Comparison of ENCODE assay signal across 8 cellular contexts in the genomic region with DNA sequence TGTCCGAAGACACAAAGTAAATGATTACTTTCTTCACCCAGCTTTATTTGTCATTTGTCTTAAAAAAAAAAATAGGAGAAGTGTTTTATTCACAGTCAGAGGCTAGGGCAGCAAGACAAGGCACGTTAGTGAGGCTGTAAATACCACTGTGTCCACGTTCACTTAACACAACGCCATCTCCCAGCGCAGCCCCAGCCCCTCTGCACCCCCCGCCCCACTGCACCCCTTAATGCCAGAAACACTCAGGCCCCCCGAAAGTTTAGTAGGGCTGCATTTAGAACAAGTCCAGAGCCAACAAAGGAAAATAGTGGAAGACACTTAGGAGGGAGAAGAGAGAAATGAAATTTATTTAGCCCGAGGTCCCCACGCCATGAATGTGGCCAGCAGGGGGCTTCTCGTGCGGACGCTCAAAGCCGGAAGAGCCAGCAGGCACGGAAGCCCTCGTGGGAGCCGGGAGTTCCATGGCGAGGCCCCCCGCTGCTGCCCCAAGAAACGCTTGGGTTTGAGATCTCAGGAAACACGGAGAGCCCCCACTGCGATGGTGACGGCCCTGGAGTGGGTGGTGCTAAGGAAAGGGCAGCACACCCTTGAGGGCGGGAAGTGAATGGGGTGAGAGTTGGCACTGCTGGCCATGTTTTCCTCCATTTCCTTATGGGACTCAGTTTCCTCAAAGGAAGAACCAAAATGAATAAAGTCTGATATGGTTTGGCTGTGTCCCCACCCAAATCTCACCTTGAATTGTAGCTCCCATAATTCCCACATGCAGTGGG. TPM values are rescaled to one million over a fixed set of nuclear protein-coding genes. Genes with fewer than 3 reads are reported as not detected.
DNase-seq lines count a peak whose midpoint lies in the region; ATAC-seq and TF ChIP-seq lines count a peak whose summit lies in the region.

No MANE protein-coding gene starts in this region.

- peak overlapping the region; percentile 42 for H2BK12ac ChIP-seq in trophoblast cell (ENCODE audit: low read length)

- H3K4me1 Mint-ChIP-seq in CD4-positive, alpha-beta T cell (ENCODE audit: low read depth), result peaks cover 6% of the 10 kb centered on the region
- no peaks in the 10 kb centered on the region for H3K4me1 Mint-ChIP-seq in glutamatergic neuron (ENCODE audit: low read depth, unreplicated experiment)

- no peak overlapping the region for H3K27ac ChIP-seq in CD4-positive, alpha-beta T cell (ENCODE audit: low read depth, low read length)
- H3K27ac ChIP-seq in trophoblast cell (ENCODE audit: low read depth, low read length) (no peak overlapping the region), urinary bladder (ENCODE audit: low read depth) (peak overlapping the region; percentile 79)

- no peaks in the 10 kb centered on the region for H3K79me1 ChIP-seq in trophoblast cell (ENCODE audit: low read length)

- no peak overlapping the region for H2AK5ac ChIP-seq in trophoblast cell (ENCODE audit: low read length)

- POLR2A ChIA-PET in CD4-positive, alpha-beta T cell (lab: Charles Lee), result interaction anchor here (1.8 kb wide), 1 partner anchor 396 kb away, joined by 9 read pairs; no protein-coding TSS in a partner anchor
- POLR2A ChIA-PET in HEK293T (lab: Yijun Ruan, JAX), result interaction anchor here (1.3 to 1.6 kb wide), 2 partner anchors 182 to 396 kb away, joined by 5 to 6 read pairs; no protein-coding TSS in a partner anchor

- peak overlapping the region; percentile 55 for H4K8ac ChIP-seq in trophoblast cell (ENCODE audit: low read depth, low read length)

- H4K12ac ChIP-seq in trophoblast cell (ENCODE audit: low read depth, low read length), result no peak overlapping the region

- ATAC-seq in CD4-positive, alpha-beta T cell (ENCODE audit: poor library complexity), result peak; percentile 56
- ATAC-seq in activated naive CD4-positive, alpha-beta T cell treated with anti-CD3 and anti-CD28 coated beads, Interleukin-2, amount 50 U/mL, for 72 hours, result peak; percentile 49 to 66

- peak; percentile 15 to 46 (median 24) for DNase-seq in CD4-positive, alpha-beta T cell
- DNase-seq in HEK293T (ENCODE audit: extremely low spot score) (peak; percentile 86), RPMI7951 (ENCODE audit: low read depth) (peak; percentile 52), glutamatergic neuron (peak; percentile 72), trophoblast cell (peak; percentile 33 to 75), NCI-H128 (lab: John Stamatoyannopoulos, UW; ENCODE audit: unreplicated experiment) (no peak)
- peak in 1 of 2 donors; percentile 63 for DNase-seq in activated naive CD4-positive, alpha-beta T cell treated with anti-CD3 and anti-CD28 coated beads, Interleukin-2, amount 50 U/mL, for 72 hours (ENCODE audit: low spot score in 2 of 2)

- no CpG with 5 or more reads among the region's 23 CpGs for WGBS in trophoblast cell (ENCODE audit: extremely low coverage, insufficient coverage, insufficient read length)
- 8% methylated on average over 23 of the region's 23 CpGs for WGBS in urinary bladder

- CTCF ChIA-PET in CD4-positive, alpha-beta T cell (lab: Charles Lee), result interaction anchor here (0.6 to 3.7 kb wide), 6 partner anchors 11 to 397 kb away, joined by 3 to 28 read pairs (median 3); no protein-coding TSS in a partner anchor
- CTCF ChIA-PET in HEK293T (lab: Yijun Ruan, JAX), result interaction anchor here (0.5 to 2.3 kb wide), 31 partner anchors 9 to 489 kb away, joined by 3 to 40 read pairs (median 4); no protein-coding TSS in a partner anchor

- no peak overlapping the region for H3K14ac ChIP-seq in trophoblast cell (ENCODE audit: low read length)

- H3K27me3 ChIP-seq in CD4-positive, alpha-beta T cell (ENCODE audit: control insufficient read depth, insufficient read depth, low read length), result peaks cover 11% of the 10 kb centered on the region
- no peaks in the 10 kb centered on the region for H3K27me3 ChIP-seq in trophoblast cell (ENCODE audit: insufficient read depth, low read length)

- no peaks in the 10 kb centered on the region for H3K36me3 Mint-ChIP-seq in CD4-positive, alpha-beta T cell (ENCODE audit: low read depth)
- H3K36me3 Mint-ChIP-seq in activated naive CD4-positive, alpha-beta T cell treated with anti-CD3 and anti-CD28 coated beads, Interleukin-2, amount 50 U/mL, for 72 hours, result peaks cover 0 to 5% of the 10 kb centered on the region in 2 donors
- no peaks in the 10 kb centered on the region for H3K36me3 Mint-ChIP-seq in glutamatergic neuron (ENCODE audit: unreplicated experiment)

- H3K27ac Mint-ChIP-seq in CD4-positive, alpha-beta T cell, result no peak overlapping the region
- peak overlapping the region in 1 of 2 donors; percentile 49 for H3K27ac Mint-ChIP-seq in activated naive CD4-positive, alpha-beta T cell treated with anti-CD3 and anti-CD28 coated beads, Interleukin-2, amount 50 U/mL, for 72 hours
- no peak overlapping the region for H3K27ac Mint-ChIP-seq in glutamatergic neuron (ENCODE audit: unreplicated experiment)

- no peaks in the 10 kb centered on the region for H3K9me3 ChIP-seq in CD4-positive, alpha-beta T cell (ENCODE audit: control insufficient read depth, low read length)
- peaks cover 4% of the 10 kb centered on the region for H3K9me3 ChIP-seq in trophoblast cell (ENCODE audit: insufficient read depth, low read depth, low read length)

- H3K9me3 Mint-ChIP-seq in CD4-positive, alpha-beta T cell, result no peaks in the 10 kb centered on the region
- H3K9me3 Mint-ChIP-seq in activated naive CD4-positive, alpha-beta T cell treated with anti-CD3 and anti-CD28 coated beads, Interleukin-2, amount 50 U/mL, for 72 hours, result peaks cover 0 to 16% of the 10 kb centered on the region in 2 donors
- peaks cover 3% of the 10 kb centered on the region for H3K9me3 Mint-ChIP-seq in glutamatergic neuron (ENCODE audit: unreplicated experiment)

- no peak overlapping the region for H3K4ac ChIP-seq in trophoblast cell (ENCODE audit: low read depth, low read length)

- H3K4me3 ChIP-seq in trophoblast cell (ENCODE audit: low read depth, low read length) (no peak overlapping the region), urinary bladder (ENCODE audit: low read depth, low read length) (peak overlapping the region; percentile 43)

- H3K36me3 ChIP-seq in trophoblast cell (ENCODE audit: control insufficient read depth in 1 of 2, insufficient read depth in 2 of 2, low read length in 2 of 2) (no peaks in the 10 kb centered on the region), urinary bladder (ENCODE audit: insufficient read depth) (no peaks in the 10 kb centered on the region)

- H2AFZ ChIP-seq in trophoblast cell (ENCODE audit: insufficient read depth, low read length, poor library complexity), result peak overlapping the region; percentile 61

- H3K4me1 ChIP-seq in trophoblast cell (ENCODE audit: control insufficient read depth in 1 of 2, insufficient read depth in 2 of 2, low read length in 2 of 2) (peaks cover 0 to 2% of the 10 kb centered on the region in 2 experiments), urinary bladder (ENCODE audit: insufficient read depth) (no peaks in the 10 kb centered on the region)

- peak; percentile 35 for TF ChIP-seq CTCF in CD4-positive, alpha-beta T cell (IDR thresholded peaks at IDR 0.05)
- TF ChIP-seq CTCF in glutamatergic neuron (IDR thresholded peaks at IDR 0.05; ENCODE audit: partially characterized antibody, unreplicated experiment), result peak; percentile 69

- H2BK120ac ChIP-seq in trophoblast cell (ENCODE audit: insufficient read depth, low read length, poor library complexity), result no peak overlapping the region

- H3K9ac ChIP-seq in trophoblast cell (ENCODE audit: low read length), result no peak overlapping the region

- H3K27me3 Mint-ChIP-seq in CD4-positive, alpha-beta T cell, result peaks cover 37% of the 10 kb centered on the region
- H3K27me3 Mint-ChIP-seq in glutamatergic neuron (ENCODE audit: unreplicated experiment), result no peaks in the 10 kb centered on the region

- H3K23ac ChIP-seq in trophoblast cell (ENCODE audit: low read length), result no peak overlapping the region

- no peak overlapping the region for H4K91ac ChIP-seq in trophoblast cell (ENCODE audit: low read depth, low read length)

- H3K79me2 ChIP-seq in trophoblast cell (ENCODE audit: control insufficient read depth, insufficient read depth, low read length, poor library complexity), result no peaks in the 10 kb centered on the region

- no peak overlapping the region for H3K18ac ChIP-seq in trophoblast cell (ENCODE audit: low read length)

- intact Hi-C loops in CD4-positive, alpha-beta T cell (cut with DNase I, micrococcal nuclease), result loop anchor here (1.0 to 5.0 kb wide), 4 partner anchors 178 to 396 kb away; a partner anchor contains a TSS

- H2BK5ac ChIP-seq in trophoblast cell (ENCODE audit: low read depth, low read length, poor library complexity), result no peak overlapping the region

- H3K4me3 Mint-ChIP-seq in CD4-positive, alpha-beta T cell, result peak overlapping the region; percentile 78
- H3K4me3 Mint-ChIP-seq in glutamatergic neuron (ENCODE audit: unreplicated experiment), result no peak overlapping the region

- peak overlapping the region; percentile 62 for H3K4me2 ChIP-seq in trophoblast cell (ENCODE audit: low read length)

TF ChIP-seq in HEK293T, 16 proteins besides CTCF, POLR2A, EP300 and RAD21:
- TF ChIP-seq FOXA1 (IDR thresholded peaks at IDR 0.05), result no peak
- TF ChIP-seq SP1 (IDR thresholded peaks at IDR 0.05), result no peak
- TF ChIP-seq L3MBTL2 (conservative IDR thresholded peaks at IDR 0.05), result peak; percentile 98
- TF ChIP-seq TARDBP (IDR thresholded peaks at IDR 0.05), result no peak
- no peak for TF ChIP-seq FOXK2 (IDR thresholded peaks at IDR 0.05)
- no peak for TF ChIP-seq LEF1 (IDR thresholded peaks at IDR 0.05; ENCODE audit: borderline replicate concordance)
- no peak for TF ChIP-seq ZNF384 (IDR thresholded peaks at IDR 0.05)
- TF ChIP-seq, protein P1, sequence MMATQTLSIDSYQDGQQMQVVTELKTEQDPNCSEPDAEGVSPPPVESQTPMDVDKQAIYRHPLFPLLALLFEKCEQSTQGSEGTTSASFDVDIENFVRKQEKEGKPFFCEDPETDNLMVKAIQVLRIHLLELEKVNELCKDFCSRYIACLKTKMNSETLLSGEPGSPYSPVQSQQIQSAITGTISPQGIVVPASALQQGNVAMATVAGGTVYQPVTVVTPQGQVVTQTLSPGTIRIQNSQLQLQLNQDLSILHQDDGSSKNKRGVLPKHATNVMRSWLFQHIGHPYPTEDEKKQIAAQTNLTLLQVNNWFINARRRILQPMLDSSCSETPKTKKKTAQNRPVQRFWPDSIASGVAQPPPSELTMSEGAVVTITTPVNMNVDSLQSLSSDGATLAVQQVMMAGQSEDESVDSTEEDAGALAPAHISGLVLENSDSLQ (IDR thresholded peaks at IDR 0.05), result no peak
- peak; percentile 59 for TF ChIP-seq ELF4 (IDR thresholded peaks at IDR 0.05)
- TF ChIP-seq HDGF (IDR thresholded peaks at IDR 0.05; ENCODE audit: borderline replicate concordance), result no peak

RNA-seq across cellular contexts. Expression of a gene that starts 50.2 kb away (rescaled TPM):
- total RNA-seq in CD4-positive, alpha-beta T cell, result not detected
- not detected in 2 replicates for total RNA-seq in RPMI7951 (2014; rRNA removed; shearing (Covaris generic))
- not detected for total RNA-seq in activated naive CD4-positive, alpha-beta T cell treated with anti-CD3 and anti-CD28 coated beads, Interleukin-2, amount 50 U/mL, for 72 hours
- total RNA-seq in glutamatergic neuron (ENCODE audit: unreplicated experiment) (not detected), urinary bladder (0.69 TPM)
- under 0.01 TPM in 1 of 2 replicates, not detected in the other for polyA plus RNA-seq in trophoblast cell (2013)
- 0.03 TPM for polyA plus RNA-seq in urinary bladder
